In the genomic region with DNA sequence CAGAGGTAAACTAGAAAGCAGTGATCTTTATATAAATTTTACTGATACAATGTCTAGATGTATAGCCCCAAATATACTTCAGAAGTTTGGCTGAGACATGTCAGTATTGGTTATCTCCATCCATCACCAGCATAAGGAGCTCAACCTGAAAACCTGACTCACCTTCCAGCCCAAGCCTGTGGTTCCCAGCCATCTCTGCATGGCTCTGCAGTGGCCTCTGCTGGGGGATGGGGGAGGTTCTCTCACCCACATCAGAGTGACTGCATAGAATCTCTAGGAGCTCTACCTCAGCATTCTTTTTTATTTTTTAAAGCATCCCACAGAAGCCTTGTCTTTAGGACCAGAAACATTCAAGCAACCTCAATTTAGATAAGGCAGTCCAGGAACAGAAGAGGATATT, we compare ENCODE assay signal across 8 cellular contexts.
DNase-seq lines count a peak whose midpoint lies in the region; ATAC-seq lines count a peak whose summit lies in the region.

No MANE protein-coding gene starts in this region.

- no peaks in the 10 kb centered on the region for H3K27me3 Mint-ChIP-seq in activated naive CD8-positive, alpha-beta T cell treated with anti-CD3 and anti-CD28 coated beads, Interleukin-2, amount 50 U/mL, for 24 hours

- H3K4me1 Mint-ChIP-seq in activated naive CD8-positive, alpha-beta T cell treated with anti-CD3 and anti-CD28 coated beads, Interleukin-2, amount 50 U/mL, for 24 hours: peaks cover 82% of the 10 kb centered on the region

- ATAC-seq in GM19351 (IDR thresholded peaks at IDR 0.05; ENCODE audit: unreplicated experiment) (peak; percentile 89), HG03439 (IDR thresholded peaks at IDR 0.05; ENCODE audit: unreplicated experiment) (peak; percentile 60)
- ATAC-seq in activated naive CD8-positive, alpha-beta T cell treated with anti-CD3 and anti-CD28 coated beads, Interleukin-2, amount 50 U/mL, for 24 hours: peak; percentile 99

- peak overlapping the region; percentile 71 for H3K27ac Mint-ChIP-seq in activated naive CD8-positive, alpha-beta T cell treated with anti-CD3 and anti-CD28 coated beads, Interleukin-2, amount 50 U/mL, for 24 hours

- DNase-seq in COLO668 (lab: John Stamatoyannopoulos, UW; ENCODE audit: unreplicated experiment) (peak; percentile 33), T follicular helper cell (ENCODE audit: low read depth) (peak; percentile 64), kidney glomerular epithelial cell (lab: John Stamatoyannopoulos, UW) (peak; percentile 41), superior temporal gyrus (ENCODE audit: extremely low spot score) (no peak)
- DNase-seq in activated naive CD8-positive, alpha-beta T cell treated with anti-CD3 and anti-CD28 coated beads, Interleukin-2, amount 50 U/mL, for 24 hours: peak; percentile 77
- DNase-seq in stimulated activated CD8-positive, alpha-beta memory T cell treated with anti-CD3 and anti-CD28 coated beads, Interleukin-2, amount 100 ng/mL, for 1 hour (ENCODE audit: low read depth in 2 of 2): peak; percentile 51 to 58

- no peaks in the 10 kb centered on the region for H3K9me3 Mint-ChIP-seq in activated naive CD8-positive, alpha-beta T cell treated with anti-CD3 and anti-CD28 coated beads, Interleukin-2, amount 50 U/mL, for 24 hours

- peaks cover 4% of the 10 kb centered on the region for H3K36me3 Mint-ChIP-seq in activated naive CD8-positive, alpha-beta T cell treated with anti-CD3 and anti-CD28 coated beads, Interleukin-2, amount 50 U/mL, for 24 hours (ENCODE audit: low read depth)

- no peak overlapping the region for H3K4me3 Mint-ChIP-seq in activated naive CD8-positive, alpha-beta T cell treated with anti-CD3 and anti-CD28 coated beads, Interleukin-2, amount 50 U/mL, for 24 hours
